In genomic region chr21:29155933-29156260, GRCh38 we compare ENCODE assay signal across 16 cellular contexts. TPM values are rescaled to one million over a fixed set of nuclear protein-coding genes. Genes with fewer than 3 reads are reported as not detected.
A peak's percentile ranks its signal among the peaks of the same experiment; 100 is the strongest.
DNase-seq lines count a peak whose midpoint lies in the region; ATAC-seq and TF ChIP-seq lines count a peak whose summit lies in the region.
"Had no signal": no experiment of that assay in that cellular context is flagged by ENCODE, and none has a peak within 500 bp of the region (broad histone marks: within the 10 kb centered on the region; RNA-seq: fewer than 3 reads in every experiment).

No MANE protein-coding gene starts in this region.

- no peaks in the 10 kb centered on the region for H4K20me1 ChIP-seq in neural progenitor cell (ENCODE audit: low read depth)

- WGBS in adrenal gland, 4 donors: 92 to 100% (median 96%) methylated on average over 2 of the region's 2 CpGs

- no peak for TF ChIP-seq CTCF in Panc1 (IDR thresholded peaks at IDR 0.05)
- no peak for TF ChIP-seq CTCF in neural progenitor cell (IDR thresholded peaks at IDR 0.05)
- TF ChIP-seq CTCF in left lung (IDR thresholded peaks at IDR 0.05): no peak
- TF ChIP-seq CTCF in adrenal gland (IDR thresholded peaks at IDR 0.05): no peak

- H3K4me1 ChIP-seq in ACC112 (ENCODE audit: control insufficient read depth, insufficient read depth, low read length, unreplicated experiment) (peaks cover 13% of the 10 kb centered on the region), Panc1 (ENCODE audit: control insufficient read depth, insufficient read depth, low read length) (no peaks in the 10 kb centered on the region), neural progenitor cell (peaks cover 16% of the 10 kb centered on the region), left lung (peaks cover 0 to 17% of the 10 kb centered on the region in 2 donors), adrenal gland (replicated peaks in 1 of 2) (peaks cover 6% of the 10 kb centered on the region in 2 donors)
- H3K4me1 ChIP-seq: thyroid gland had no signal

- peak overlapping the region; percentile 67 for H3K4me2 ChIP-seq in neural progenitor cell

- H3K4me3 Mint-ChIP-seq in neural progenitor cell: no peak overlapping the region
- H3K4me3 Mint-ChIP-seq: activated CD4-positive, alpha-beta memory T cell treated with anti-CD3 and anti-CD28 coated beads, Interleukin-2, amount 10 ng/mL, durations not matched to agents 7 days and 5 days; activated T-helper 1 cell treated with anti-CD3 and anti-CD28 coated beads, Interleukin-12 subunit alpha, Interleukin-12 subunit beta, Interleukin-2, Interleukin-4 antibody, amounts not matched to agents 30 ng/mL and 10 ng/mL and 1 ng/mL, durations not matched to agents 14 hours and 24 hours and 36 hours had no signal

- no peaks in the 10 kb centered on the region for H3K9me3 Mint-ChIP-seq in neural progenitor cell
- H3K9me3 Mint-ChIP-seq: activated CD4-positive, alpha-beta memory T cell treated with anti-CD3 and anti-CD28 coated beads, Interleukin-2, amount 10 ng/mL, durations not matched to agents 7 days and 5 days; activated T-helper 1 cell treated with anti-CD3 and anti-CD28 coated beads, Interleukin-12 subunit alpha, Interleukin-12 subunit beta, Interleukin-2, Interleukin-4 antibody, amounts not matched to agents 30 ng/mL and 10 ng/mL and 1 ng/mL, durations not matched to agents 14 hours and 24 hours and 36 hours had no signal

- CTCF ChIA-PET in Panc1 (lab: Charles Lee): no interaction called here

- H3K36me3 Mint-ChIP-seq in neural progenitor cell: no peaks in the 10 kb centered on the region

- no peaks in the 10 kb centered on the region for H3K79me2 ChIP-seq in ACC112 (ENCODE audit: control insufficient read depth, insufficient read depth, low read length, unreplicated experiment)
- H3K79me2 ChIP-seq in neural progenitor cell (ENCODE audit: low read depth): no peaks in the 10 kb centered on the region

- no TSS peak for BruUV-seq in Panc1 (replicated peaks; lab: Mats Ljungman, UMichigan)

- no peak for ATAC-seq in Panc1
- ATAC-seq in left lung: no peak
- no peak for ATAC-seq in HG03521 (IDR thresholded peaks at IDR 0.05; ENCODE audit: unreplicated experiment)

- H3K27me3 Mint-ChIP-seq in neural progenitor cell (ENCODE audit: insufficient read depth, low read depth): peaks cover 2% of the 10 kb centered on the region
- H3K27me3 Mint-ChIP-seq: activated CD4-positive, alpha-beta memory T cell treated with anti-CD3 and anti-CD28 coated beads, Interleukin-2, amount 10 ng/mL, durations not matched to agents 7 days and 5 days had no signal

- H3F3A ChIP-seq in neural progenitor cell (ENCODE audit: low read depth): peaks cover 6% of the 10 kb centered on the region

- H3K27ac Mint-ChIP-seq in neural progenitor cell: no peak overlapping the region
- H3K27ac Mint-ChIP-seq: activated CD4-positive, alpha-beta memory T cell treated with anti-CD3 and anti-CD28 coated beads, Interleukin-2, amount 10 ng/mL, durations not matched to agents 7 days and 5 days; activated T-helper 1 cell treated with anti-CD3 and anti-CD28 coated beads, Interleukin-12 subunit alpha, Interleukin-12 subunit beta, Interleukin-2, Interleukin-4 antibody, amounts not matched to agents 30 ng/mL and 10 ng/mL and 1 ng/mL, durations not matched to agents 14 hours and 24 hours and 36 hours had no signal

- H3K4me1 Mint-ChIP-seq in neural progenitor cell: peaks cover 9% of the 10 kb centered on the region
- H3K4me1 Mint-ChIP-seq: activated CD4-positive, alpha-beta memory T cell treated with anti-CD3 and anti-CD28 coated beads, Interleukin-2, amount 10 ng/mL, durations not matched to agents 7 days and 5 days had no signal

- DNase-seq in Panc1 (ENCODE audit: low read depth, low spot score): no peak
- DNase-seq in epithelial cell of prostate (ENCODE audit: low read depth, low spot score): no peak
- no peak for DNase-seq in neural progenitor cell (ENCODE audit: low spot score)
- no peak for DNase-seq in activated CD4-positive, alpha-beta T cell treated with anti-CD3 and anti-CD28 coated beads, Interleukin-2, amount 50 U/mL, for 1 hour
- DNase-seq in left lung: no peak
- no peak for DNase-seq in adrenal gland
- DNase-seq: activated CD4-positive, alpha-beta memory T cell treated with anti-CD3 and anti-CD28 coated beads, Interleukin-2, amount 10 ng/mL, durations not matched to agents 7 days and 5 days; COR-L47; midbrain; NCI-H1436 treated with DMSO at 0.1 percent for 48 hours; NCI-H345 had no signal

- peak overlapping the region; percentile 42; the same call in 1 of the 2 replicates for H3K27ac ChIP-seq in ACC112 (ENCODE audit: low read depth, low read length)
- H3K27ac ChIP-seq in Panc1 (ENCODE audit: low read length): no peak overlapping the region
- H3K27ac ChIP-seq in epithelial cell of prostate: peak overlapping the region; percentile 35
- no peak overlapping the region for H3K27ac ChIP-seq in neural progenitor cell
- H3K27ac ChIP-seq in left lung: peak overlapping the region in 1 of 2 donors; percentile 16
- no peak overlapping the region for H3K27ac ChIP-seq in adrenal gland
- H3K27ac ChIP-seq: thyroid gland had no signal

- H3K4me3 ChIP-seq in ACC112 (ENCODE audit: low read depth, low read length): peak overlapping the region; percentile 71
- H3K4me3 ChIP-seq in Panc1 (ENCODE audit: low read depth in 2 of 2, low read length in 2 of 2): peak overlapping the region; percentile 27 to 51; a peak in 2 of 4 replicates
- peak overlapping the region; percentile 34 for H3K4me3 ChIP-seq in neural progenitor cell
- no peak overlapping the region for H3K4me3 ChIP-seq in left lung
- peak overlapping the region in 1 of 4 donors; percentile 31 for H3K4me3 ChIP-seq in adrenal gland
- H3K4me3 ChIP-seq: thyroid gland had no signal

- H3K9ac ChIP-seq in neural progenitor cell: no peak overlapping the region

- H2AFZ ChIP-seq in ACC112 (ENCODE audit: low read length, unreplicated experiment) (peak overlapping the region; percentile 26), neural progenitor cell (replicated peaks) (peak overlapping the region; percentile 100)

- H3K27me3 ChIP-seq in ACC112 (ENCODE audit: insufficient read depth, low read length): no peaks in the 10 kb centered on the region
- H3K27me3 ChIP-seq in Panc1 (ENCODE audit: control insufficient read depth, insufficient read depth, low read length): no peaks in the 10 kb centered on the region; the same call in 1 of the 2 replicates
- peaks cover 18% of the 10 kb centered on the region for H3K27me3 ChIP-seq in neural progenitor cell
- H3K27me3 ChIP-seq in left lung: no peaks in the 10 kb centered on the region
- no peaks in the 10 kb centered on the region for H3K27me3 ChIP-seq in adrenal gland
- H3K27me3 ChIP-seq: thyroid gland had no signal

- intact Hi-C loops in Panc1 (cut with micrococcal nuclease; ENCODE audit: unreplicated experiment): no loop called here
- intact Hi-C loops in left lung (cut with DNase I): no loop called here
- intact Hi-C loops in adrenal gland (cut with DNase I): loop anchor here in 1 of 2 donors (10.0 kb wide), 2 partner anchors 61 to 199 kb away; no protein-coding TSS in a partner anchor

- H3K9me3 ChIP-seq in Panc1 (ENCODE audit: control insufficient read depth, insufficient read depth, low read depth, low read length) (no peaks in the 10 kb centered on the region), neural progenitor cell (ENCODE audit: low read depth) (no peaks in the 10 kb centered on the region), left lung (no peaks in the 10 kb centered on the region), adrenal gland (replicated peaks in 1 of 3) (no peaks in the 10 kb centered on the region)
- H3K9me3 ChIP-seq: thyroid gland had no signal

- TF ChIP-seq POLR2A in adrenal gland (IDR thresholded peaks at IDR 0.05): no peak

- no peaks in the 10 kb centered on the region for H3K36me3 ChIP-seq in ACC112 (ENCODE audit: insufficient read depth, low read length)
- no peaks in the 10 kb centered on the region for H3K36me3 ChIP-seq in Panc1 (ENCODE audit: control insufficient read depth, insufficient read depth, low read length)
- H3K36me3 ChIP-seq in neural progenitor cell: no peaks in the 10 kb centered on the region
- H3K36me3 ChIP-seq in left lung: no peaks in the 10 kb centered on the region
- H3K36me3 ChIP-seq in adrenal gland (replicated peaks in 1 of 2): no peaks in the 10 kb centered on the region
- H3K36me3 ChIP-seq: thyroid gland had no signal

- POLR2A ChIA-PET in Panc1 (lab: Charles Lee): no interaction called here

- in situ Hi-C loops in Panc1 (cut with HindIII; ENCODE audit: low pct_unique_long_range_greater_than_20kb, low sequenced_read_pairs): no loop called here

RNA-seq across cellular contexts. Expression of gene MAP3K7CL, which starts 25.5 kb away (rescaled TPM):
- total RNA-seq in Panc1 (2021; ENCODE audit: unreplicated experiment): 0.31 TPM
- not detected for polyA plus RNA-seq in Panc1 (2012; ENCODE audit: insufficient read length)
- 0.12 TPM in 1 of 2 replicates, not detected in the other for total RNA-seq in neural progenitor cell (ENCODE audit: low replicate concordance)
- 1 to 10 TPM; 5.0 to 7.7 TPM for total RNA-seq in left lung
- 10 to 100 TPM in 6 of 8 donors, 1 to 10 TPM in 2; 3.6 to 29.5 (median 17.6) TPM for total RNA-seq in adrenal gland
- 10 to 100 TPM; 10.6 to 17.7 (median 11.3) TPM for polyA plus RNA-seq in adrenal gland
- total RNA-seq: SK-MEL-5 had no signal

Comparison
In these comparisons a context has a peak if more than half of its experiments do, and no peak if none do; other contexts are left out.
1. H3K27ac ChIP-seq: peak in ACC112 (single experiment) and epithelial cell of prostate (single experiment); none in Panc1 (single experiment), neural progenitor cell (single experiment) and adrenal gland (0 of 5).
2. H3K4me3 ChIP-seq: peak in ACC112 (single experiment), Panc1 (2 of 2) and neural progenitor cell (single experiment); none in left lung (0 of 2).